8 cellular contexts compared by ENCODE assay signal in genomic region chr4:140373328-140374129, GRCh38. TPM values are rescaled to one million over a fixed set of nuclear protein-coding genes. Genes with fewer than 3 reads are reported as not detected.
A peak's percentile ranks its signal among the peaks of the same experiment; 100 is the strongest.
DNase-seq lines count a peak whose midpoint lies in the region; ATAC-seq and TF ChIP-seq lines count a peak whose summit lies in the region.

Gene SCOC, plus strand, starts transcription at chr4:140373646. Its CDS starts 5,525 bp downstream, at chr4:140379171.

- peak within 1 kb of the TSS; percentile 88 for H3K27ac ChIP-seq in rectal smooth muscle tissue (ENCODE audit: low read depth, low read length)
- peak within 1 kb of the TSS; percentile 67 to 83 for H3K27ac ChIP-seq in aorta (ENCODE audit: low read depth in 1 of 2, low read length in 2 of 2)

- H3K9me3 ChIP-seq in aorta (ENCODE audit: control insufficient read depth, low read length): no peaks in the 10 kb centered on the region

- ATAC-seq in GM18499 (IDR thresholded peaks at IDR 0.05; ENCODE audit: insufficient read depth, unreplicated experiment): peak; percentile 86
- ATAC-seq in HG02943 (IDR thresholded peaks at IDR 0.05; ENCODE audit: low read depth, unreplicated experiment): peak; percentile 95
- ATAC-seq in aorta (ENCODE audit: low FRiP score): peak; percentile 100

- in situ Hi-C loops in astrocyte of the cerebellum (cut with HindIII; ENCODE audit: low sequenced_read_pairs): no loop called here

- H3K4me1 ChIP-seq in rectal smooth muscle tissue (ENCODE audit: control insufficient read depth, insufficient read depth, low read length): peaks cover 9% of the 10 kb centered on the region
- peaks cover 0 to 2% of the 10 kb centered on the region in 2 donors for H3K4me1 ChIP-seq in aorta (ENCODE audit: control insufficient read depth in 1 of 2, insufficient read depth in 2 of 2, low read length in 2 of 2)

- intact Hi-C loops in aorta (cut with DNase I): loop anchor here (5.0 to 10.0 kb wide), 2 partner anchors 149 to 761 kb away; partner anchors contain the start of genes ELMOD2 (in 2 of the 2) and RNF150 (in 1 of the 2)

- WGBS in aorta, 2 donors: 1% methylated on average over 56 to 63 of the region's 63 CpGs

- H3K27me3 ChIP-seq in rectal smooth muscle tissue (ENCODE audit: control insufficient read depth, insufficient read depth, low read length) (no peaks in the 10 kb centered on the region), aorta (ENCODE audit: control insufficient read depth in 1 of 2, insufficient read depth in 2 of 2, low read length in 1 of 2) (no peaks in the 10 kb centered on the region)

- DNase-seq in NCI-H187 treated with DMSO at 0.1 percent for 48 hours (lab: John Stamatoyannopoulos, UW) (peak; percentile 87), T-helper 9 cell (peak; percentile 93), astrocyte of the cerebellum (ENCODE audit: low read depth) (peak; percentile 99), hepatic stellate cell (ENCODE audit: low spot score) (peak; percentile 98), aorta (peak; percentile 99)

- no peak for TF ChIP-seq CTCF in astrocyte of the cerebellum (IDR thresholded peaks at IDR 0.05; ENCODE audit: low read depth, low read length, missing control alignments)

- peak within 1 kb of the TSS; percentile 66 for H3K4me3 ChIP-seq in astrocyte of the cerebellum (ENCODE audit: low read depth, low read length)
- H3K4me3 ChIP-seq in rectal smooth muscle tissue (ENCODE audit: low read length): peak within 1 kb of the TSS; percentile 88
- H3K4me3 ChIP-seq in aorta (ENCODE audit: low read length in 2 of 2): peak within 1 kb of the TSS; percentile 77 to 89

- peak within 1 kb of the TSS; percentile 56 for H3K9ac ChIP-seq in rectal smooth muscle tissue (ENCODE audit: low read length)

- H3K36me3 ChIP-seq in rectal smooth muscle tissue (ENCODE audit: control insufficient read depth, insufficient read depth, low read length) (no peaks in the 10 kb centered on the region), aorta (ENCODE audit: control insufficient read depth in 1 of 2, insufficient read depth in 2 of 2, low read length in 1 of 2) (no peaks in the 10 kb centered on the region)

RNA-seq across cellular contexts. Expression of gene SCOC, which starts in this region (rescaled TPM):
- total RNA-seq in aorta: 10 to 100 TPM; 38.5 to 45.6 TPM
- polyA plus RNA-seq in aorta: 100 to 1,000 TPM in 1 of 2 donors, 10 to 100 TPM in 1; 49.4 to 101 TPM

Comparison
In these comparisons a context has a peak if more than half of its experiments do, and no peak if none do; other contexts are left out.
1. Peak in every context shown above with its lines: DNase-seq, ATAC-seq, H3K4me3 ChIP-seq and H3K27ac ChIP-seq.